In genomic region chr1:30607723-30608122, GRCh38 we compare ENCODE assay signal across 22 cellular contexts.
"Had no signal": no experiment of that assay in that cellular context is flagged by ENCODE, and none has a peak within 500 bp of the region (broad histone marks: within the 10 kb centered on the region; RNA-seq: fewer than 3 reads in every experiment).

No MANE protein-coding gene starts in this region.

- ATAC-seq: HepG2 had no signal

- FAIRE-seq: HepG2, RCC 7860 had no signal

- H3K9me3 ChIP-seq: SK-N-SH had no signal

- DNase-seq: IMR-90, Karpas-422, KG1, MM.1S, NCI-H1092 treated with DMSO at 0.1 percent for 48 hours, NCI-H1436, NCI-H187, NCI-H2029, NCI-H2081 treated with DMSO at 0.1 percent for 48 hours, NCI-H2171, NCI-H226, NCI-H446, NCI-H510A, NCI-H524 treated with DMSO at 0.1 percent for 48 hours, NCI-H69, NCI-H774, Right ventricle myocardium superior, RPMI8226, SK-N-SH, SW 1271 had no signal
